ENCODE assay signal across 8 cellular contexts in genomic region chr4:139655116-139655515, GRCh38. TPM values are rescaled to one million over a fixed set of nuclear protein-coding genes. Genes with fewer than 3 reads are reported as not detected.
DNase-seq lines count a peak whose midpoint lies in the region; ATAC-seq and TF ChIP-seq lines count a peak whose summit lies in the region.

No MANE protein-coding gene starts in this region.

- DNase-seq in activated CD4-positive, alpha-beta T cell treated with anti-CD3 and anti-CD28 coated beads for 48 hours, result peak; percentile 33
- no peak for DNase-seq in activated CD4-positive, alpha-beta T cell treated with anti-CD3 and anti-CD28 coated beads for 1 hour
- DNase-seq in HL-60 (ENCODE audit: low read depth in 1 of 2, low spot score in 1 of 2) (peak in 1 of 2 experiments; percentile 19), SIG-M5 treated with dmso at 0.1 percent for 504 hours (lab: John Stamatoyannopoulos, UW; ENCODE audit: unreplicated experiment) (peak; percentile 62), fibroblast of villous mesenchyme (ENCODE audit: low read depth) (peak; percentile 42), DMS114 treated with DMSO at 0.1 percent for 48 hours (lab: John Stamatoyannopoulos, UW; ENCODE audit: unreplicated experiment) (no peak)
- DNase-seq in stimulated activated naive B cell treated with anti-CD40 and anti-IgM and Interleukin-4, amounts not matched to agents 10 μg/mL and 1 μg/mL and 100 μg/mL, for 72 hours, result peak; percentile 15

- no peaks in the 10 kb centered on the region for H3K36me3 Mint-ChIP-seq in stimulated activated naive B cell treated with anti-CD40 and anti-IgM and Interleukin-4, amounts not matched to agents 10 μg/mL and 1 μg/mL and 100 μg/mL, for 72 hours

- no peak overlapping the region for H3K27ac ChIP-seq in HL-60 (replicated peaks)

- H3K4me3 ChIP-seq in HL-60 (replicated peaks; ENCODE audit: insufficient read depth, low read length) (no peak overlapping the region), fibroblast of villous mesenchyme (ENCODE audit: low read depth, low read length) (no peak overlapping the region)

- no peak overlapping the region for H3K4me3 Mint-ChIP-seq in stimulated activated naive B cell treated with anti-CD40 and anti-IgM and Interleukin-4, amounts not matched to agents 10 μg/mL and 1 μg/mL and 100 μg/mL, for 72 hours

- no peaks in the 10 kb centered on the region for H3K27me3 ChIP-seq in HL-60 (ENCODE audit: insufficient read depth, poor library complexity, severe bottlenecking)

- H3K9me3 Mint-ChIP-seq in stimulated activated naive B cell treated with anti-CD40 and anti-IgM and Interleukin-4, amounts not matched to agents 10 μg/mL and 1 μg/mL and 100 μg/mL, for 72 hours, result no peaks in the 10 kb centered on the region

- ATAC-seq in stimulated activated naive B cell treated with anti-CD40 and anti-IgM and Interleukin-4, amounts not matched to agents 10 μg/mL and 1 μg/mL and 100 μg/mL, for 72 hours (replicated peaks), result peak; percentile 73 to 80
- no peak for ATAC-seq in HG03108 (IDR thresholded peaks at IDR 0.05; ENCODE audit: unreplicated experiment)

- TF ChIP-seq CTCF in HL-60 (IDR thresholded peaks at IDR 0.05; ENCODE audit: insufficient read depth, low read length), result peak; percentile 24
- peak; percentile 40 for TF ChIP-seq CTCF in fibroblast of villous mesenchyme (IDR thresholded peaks at IDR 0.05; ENCODE audit: insufficient read depth, low read depth, low read length)

- peaks cover 11 to 22% of the 10 kb centered on the region in 2 donors for H3K4me1 Mint-ChIP-seq in stimulated activated naive B cell treated with anti-CD40 and anti-IgM and Interleukin-4, amounts not matched to agents 10 μg/mL and 1 μg/mL and 100 μg/mL, for 72 hours

- H3K27ac Mint-ChIP-seq in stimulated activated naive B cell treated with anti-CD40 and anti-IgM and Interleukin-4, amounts not matched to agents 10 μg/mL and 1 μg/mL and 100 μg/mL, for 72 hours, result no peak overlapping the region

- H3K27me3 Mint-ChIP-seq in stimulated activated naive B cell treated with anti-CD40 and anti-IgM and Interleukin-4, amounts not matched to agents 10 μg/mL and 1 μg/mL and 100 μg/mL, for 72 hours, result peaks cover 12 to 16% of the 10 kb centered on the region in 2 donors

RNA-seq across cellular contexts. Expression of gene MGST2, which starts 10.5 kb away (rescaled TPM):
- 8.7 and 16.8 TPM in 2 replicates for total RNA-seq in fibroblast of villous mesenchyme

Comparison
In these comparisons a context has a peak if more than half of its experiments do, and no peak if none do; other contexts are left out.
1. DNase-seq: peak in activated CD4-positive, alpha-beta T cell treated with anti-CD3 and anti-CD28 coated beads for 48 hours (single experiment), SIG-M5 treated with dmso at 0.1 percent for 504 hours (single experiment), fibroblast of villous mesenchyme (single experiment) and stimulated activated naive B cell treated with anti-CD40 and anti-IgM and Interleukin-4, amounts not matched to agents 10 μg/mL and 1 μg/mL and 100 μg/mL, for 72 hours (single experiment); none in activated CD4-positive, alpha-beta T cell treated with anti-CD3 and anti-CD28 coated beads for 1 hour (single experiment) and DMS114 treated with DMSO at 0.1 percent for 48 hours (single experiment).